In the genomic region with DNA sequence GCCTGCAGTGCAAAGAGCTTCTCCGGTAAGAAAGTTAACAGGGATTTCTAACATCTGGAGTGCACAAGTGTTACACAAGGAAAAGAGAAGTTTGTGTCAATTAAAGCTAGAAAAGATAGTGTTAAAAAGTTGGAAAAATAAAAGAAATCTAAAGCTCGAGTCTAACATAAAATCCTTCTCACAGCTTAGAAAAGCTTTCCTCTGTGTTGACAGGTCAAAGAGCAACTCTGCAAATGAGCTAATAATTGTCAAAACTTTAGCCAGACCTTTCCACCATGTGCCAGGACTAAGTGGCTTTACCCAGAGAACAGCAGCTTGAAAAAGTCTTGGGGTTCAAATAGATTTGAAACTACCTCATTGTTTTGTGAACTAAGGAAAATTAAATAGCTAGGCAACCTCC, we compare ENCODE assay signal across 15 cellular contexts.
"Had no signal": no experiment of that assay in that cellular context is flagged by ENCODE, and none has a peak within 500 bp of the region (broad histone marks: within the 10 kb centered on the region; RNA-seq: fewer than 3 reads in every experiment).

No MANE protein-coding gene starts in this region.

- H3K36me3 Mint-ChIP-seq: activated naive CD8-positive, alpha-beta T cell treated with anti-CD3 and anti-CD28 coated beads for 36 hours; naive thymus-derived CD8-positive, alpha-beta T cell had no signal

- H3K9me3 Mint-ChIP-seq: activated naive CD8-positive, alpha-beta T cell treated with anti-CD3 and anti-CD28 coated beads for 36 hours; activated T-cell treated with anti-CD3 and anti-CD28 coated beads, Interleukin-2, amount 50 U/mL, for 24 hours; naive thymus-derived CD8-positive, alpha-beta T cell had no signal

- ATAC-seq: gastroesophageal sphincter; naive thymus-derived CD8-positive, alpha-beta T cell; psoas muscle had no signal

- H3K36me3 ChIP-seq: gastroesophageal sphincter, lower lobe of right lung, sigmoid colon, suprapubic skin, upper lobe of right lung had no signal

- H3K4me3 Mint-ChIP-seq: activated naive CD8-positive, alpha-beta T cell treated with anti-CD3 and anti-CD28 coated beads for 36 hours; activated T-cell treated with anti-CD3 and anti-CD28 coated beads, Interleukin-2, amount 50 U/mL, for 24 hours; naive thymus-derived CD8-positive, alpha-beta T cell had no signal

- H3K27me3 ChIP-seq: gastroesophageal sphincter, sigmoid colon, suprapubic skin, upper lobe of right lung had no signal

- H3K9me3 ChIP-seq: gastroesophageal sphincter, lower lobe of right lung, psoas muscle, sigmoid colon, suprapubic skin, upper lobe of right lung had no signal

- H3K27me3 Mint-ChIP-seq: activated naive CD8-positive, alpha-beta T cell treated with anti-CD3 and anti-CD28 coated beads for 36 hours had no signal

- H3K27ac ChIP-seq: gastroesophageal sphincter, lower lobe of right lung, psoas muscle, sigmoid colon, suprapubic skin had no signal

- H3K4me3 ChIP-seq: gastroesophageal sphincter, lower lobe of right lung, psoas muscle, sigmoid colon, suprapubic skin, upper lobe of right lung had no signal

- H3K27ac Mint-ChIP-seq: activated naive CD8-positive, alpha-beta T cell treated with anti-CD3 and anti-CD28 coated beads for 36 hours; activated T-cell treated with anti-CD3 and anti-CD28 coated beads, Interleukin-2, amount 50 U/mL, for 24 hours; naive thymus-derived CD8-positive, alpha-beta T cell had no signal

- DNase-seq: activated CD4-positive, alpha-beta T cell treated with anti-CD3 and anti-CD28 coated beads, Interleukin-2, amount 50 U/mL, for 4 hours; activated effector memory CD4-positive, alpha-beta T cell treated with anti-CD3 and anti-CD28 coated beads, Interleukin-2, amount 50 U/mL, for 16 hours; activated naive CD8-positive, alpha-beta T cell treated with anti-CD3 and anti-CD28 coated beads for 36 hours; activated T-cell treated with anti-CD3 and anti-CD28 coated beads, Interleukin-2, amount 50 U/mL, for 24 hours; cerebellar nuclear complex; naive thymus-derived CD8-positive, alpha-beta T cell; occipital lobe; psoas muscle; sigmoid colon; stimulated activated CD4-positive, alpha-beta T cell treated with anti-CD3 and anti-CD28 coated beads, Interleukin-12 subunit alpha, Interleukin-12 subunit beta, amount 100 ng/mL, for 4 hours; stimulated activated naive CD4-positive, alpha-beta T cell treated with Interleukin-2 at 50 U/mL for 16 hours had no signal

- H3K4me1 Mint-ChIP-seq: activated naive CD8-positive, alpha-beta T cell treated with anti-CD3 and anti-CD28 coated beads for 36 hours had no signal
